17 cellular contexts compared by ENCODE assay signal in the genomic region with DNA sequence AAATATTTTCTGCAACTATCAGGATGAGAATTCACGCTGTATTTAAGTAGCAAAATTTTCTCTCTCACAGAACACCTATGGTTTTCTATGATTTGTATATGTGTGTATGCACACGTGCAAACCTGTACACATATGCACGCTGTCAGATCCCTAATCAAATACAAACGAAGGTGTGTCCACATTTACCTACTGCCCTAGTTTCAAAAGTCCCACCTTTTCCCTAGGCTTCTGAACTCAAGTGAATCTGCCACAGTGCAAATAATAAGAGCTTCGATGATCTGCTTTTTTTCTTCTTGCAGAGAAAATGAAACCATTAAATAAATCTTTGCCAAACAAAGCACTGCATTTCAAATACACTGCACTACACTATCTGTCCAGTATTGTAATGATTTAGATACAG. TPM values are rescaled to one million over a fixed set of nuclear protein-coding genes. Genes with fewer than 3 reads are reported as not detected.
A peak's percentile ranks its signal among the peaks of the same experiment; 100 is the strongest.
DNase-seq lines count a peak whose midpoint lies in the region; ATAC-seq, FAIRE-seq and TF ChIP-seq lines count a peak whose summit lies in the region.
"Had no signal": no experiment of that assay in that cellular context is flagged by ENCODE, and none has a peak within 500 bp of the region (broad histone marks: within the 10 kb centered on the region; RNA-seq: fewer than 3 reads in every experiment).

No MANE protein-coding gene starts in this region.

- no peak for ATAC-seq in stimulated activated naive CD8-positive, alpha-beta T cell treated with anti-CD3 and anti-CD28 coated beads, Interleukin-15, Interleukin-2, amounts not matched to agents 100 U/mL and 50 U/mL, for 24 hours
- ATAC-seq in activated CD8-positive, alpha-beta T cell treated with anti-CD3 and anti-CD28 coated beads for 36 hours = no peak
- ATAC-seq in HG03159 (IDR thresholded peaks at IDR 0.05; ENCODE audit: unreplicated experiment) = no peak
- no peak for ATAC-seq in HG03097 (IDR thresholded peaks at IDR 0.05; ENCODE audit: low FRiP score, unreplicated experiment)

- peaks cover 97% of the 10 kb centered on the region for H3K79me2 ChIP-seq in hepatocyte

- peak overlapping the region; percentile 25 for H3K4me3 Mint-ChIP-seq in stimulated activated naive CD8-positive, alpha-beta T cell treated with anti-CD3 and anti-CD28 coated beads, Interleukin-15, Interleukin-2, amounts not matched to agents 100 ng/mL and 50 ng/mL, for 24 hours
- H3K4me3 Mint-ChIP-seq in activated CD8-positive, alpha-beta T cell treated with anti-CD3 and anti-CD28 coated beads for 36 hours = peak overlapping the region; percentile 51
- H3K4me3 Mint-ChIP-seq: B cell had no signal

- peaks cover 99% of the 10 kb centered on the region for H3K4me1 Mint-ChIP-seq in stimulated activated naive CD8-positive, alpha-beta T cell treated with anti-CD3 and anti-CD28 coated beads, Interleukin-15, Interleukin-2, amounts not matched to agents 100 ng/mL and 50 ng/mL, for 24 hours (ENCODE audit: low read depth)
- H3K4me1 Mint-ChIP-seq in activated CD8-positive, alpha-beta T cell treated with anti-CD3 and anti-CD28 coated beads for 36 hours (ENCODE audit: low read depth) = peaks cover 92% of the 10 kb centered on the region

- H3K4me2 ChIP-seq in hepatocyte = peak overlapping the region; percentile 5
- H3K4me2 ChIP-seq: KMS-11 had no signal

- FAIRE-seq in H54 (lab: Jason Lieb, UNC) = no peak

- no peak for TF ChIP-seq POLR2A in H54 (IDR thresholded peaks at IDR 0.05; ENCODE audit: low read depth, low read length)

- H3K27ac Mint-ChIP-seq in stimulated activated naive CD8-positive, alpha-beta T cell treated with anti-CD3 and anti-CD28 coated beads, Interleukin-15, Interleukin-2, amounts not matched to agents 100 ng/mL and 50 ng/mL, for 24 hours = peak overlapping the region; percentile 2
- H3K27ac Mint-ChIP-seq in activated CD8-positive, alpha-beta T cell treated with anti-CD3 and anti-CD28 coated beads for 36 hours = peak overlapping the region; percentile 72
- H3K27ac Mint-ChIP-seq: B cell, progenitor cell of endocrine pancreas had no signal

- H2AFZ ChIP-seq in hepatocyte = no peak overlapping the region

- H3K36me3 ChIP-seq in hepatocyte (replicated peaks; ENCODE audit: insufficient read depth, low read depth) = no peaks in the 10 kb centered on the region
- H3K36me3 ChIP-seq: cardiac muscle cell had no signal

- CTCF ChIA-PET in activated CD8-positive, alpha-beta T cell treated with anti-CD3 and anti-CD28 coated beads for 36 hours (lab: Charles Lee) = interaction anchor here (0.9 to 1.2 kb wide), 2 partner anchors 32 to 246 kb away, joined by 3 read pairs; no protein-coding TSS in a partner anchor

- peaks cover 58% of the 10 kb centered on the region for H3K36me3 Mint-ChIP-seq in stimulated activated naive CD8-positive, alpha-beta T cell treated with anti-CD3 and anti-CD28 coated beads, Interleukin-15, Interleukin-2, amounts not matched to agents 100 ng/mL and 50 ng/mL, for 24 hours (ENCODE audit: low read depth)
- H3K36me3 Mint-ChIP-seq in activated CD8-positive, alpha-beta T cell treated with anti-CD3 and anti-CD28 coated beads for 36 hours (ENCODE audit: low read depth) = peaks cover 62% of the 10 kb centered on the region

- intact Hi-C loops in activated CD8-positive, alpha-beta T cell treated with anti-CD3 and anti-CD28 coated beads for 36 hours (cut with micrococcal nuclease) = no loop called here

- H3K9me3 ChIP-seq in hepatocyte (ENCODE audit: low read depth) = no peaks in the 10 kb centered on the region

- H4K20me1 ChIP-seq in hepatocyte (ENCODE audit: insufficient read depth, poor library complexity, severe bottlenecking) = peaks cover 20% of the 10 kb centered on the region

- no peaks in the 10 kb centered on the region for H3K27me3 Mint-ChIP-seq in stimulated activated naive CD8-positive, alpha-beta T cell treated with anti-CD3 and anti-CD28 coated beads, Interleukin-15, Interleukin-2, amounts not matched to agents 100 ng/mL and 50 ng/mL, for 24 hours
- H3K27me3 Mint-ChIP-seq in activated CD8-positive, alpha-beta T cell treated with anti-CD3 and anti-CD28 coated beads for 36 hours = no peaks in the 10 kb centered on the region
- H3K27me3 Mint-ChIP-seq: B cell had no signal

- no peaks in the 10 kb centered on the region for H3K9me3 Mint-ChIP-seq in stimulated activated naive CD8-positive, alpha-beta T cell treated with anti-CD3 and anti-CD28 coated beads, Interleukin-15, Interleukin-2, amounts not matched to agents 100 ng/mL and 50 ng/mL, for 24 hours
- H3K9me3 Mint-ChIP-seq in activated CD8-positive, alpha-beta T cell treated with anti-CD3 and anti-CD28 coated beads for 36 hours = peaks cover 5% of the 10 kb centered on the region

- H3K27me3 ChIP-seq in hepatocyte = no peaks in the 10 kb centered on the region
- H3K27me3 ChIP-seq: cardiac muscle cell had no signal

- H3K27ac ChIP-seq in hepatocyte = no peak overlapping the region
- H3K27ac ChIP-seq: cardiac muscle cell, KMS-11 had no signal

- no peaks in the 10 kb centered on the region for H3K9me2 ChIP-seq in hepatocyte (replicated peaks; ENCODE audit: insufficient read depth)

- WGBS in hepatocyte (ENCODE audit: low lambda C conversion rate, missing lambda C conversion rate) = 60% methylated on average over 5 of the region's 5 CpGs

- DNase-seq in stimulated activated naive CD8-positive, alpha-beta T cell treated with anti-CD3 and anti-CD28 coated beads, Interleukin-15, Interleukin-2, amounts not matched to agents 100 U/mL and 50 U/mL, for 24 hours = no peak
- DNase-seq in activated CD8-positive, alpha-beta T cell treated with anti-CD3 and anti-CD28 coated beads for 36 hours = no peak
- DNase-seq in hepatocyte (ENCODE audit: low spot score) (peak; percentile 22), H54 (ENCODE audit: insufficient read length, low spot score) (no peak)
- DNase-seq in activated effector memory CD4-positive, alpha-beta T cell treated with anti-CD3 and anti-CD28 coated beads, Interleukin-2, amount 50 U/mL, for 16 hours = no peak
- DNase-seq: activated naive CD4-positive, alpha-beta T cell; DMS79 treated with DMSO at 0.1 percent for 48 hours; hypothalamus; NCI-H226; stimulated activated CD4-positive, alpha-beta T cell treated with anti-CD3 and anti-CD28 coated beads, Interleukin-12 subunit alpha, Interleukin-12 subunit beta, amount 100 ng/mL, for 4 hours had no signal

- POLR2A ChIA-PET in activated CD8-positive, alpha-beta T cell treated with anti-CD3 and anti-CD28 coated beads for 36 hours (lab: Charles Lee) = interaction anchor here (0.9 to 2.2 kb wide), 6 partner anchors 8 to 36 kb away, joined by 3 to 6 read pairs (median 4); no protein-coding TSS in a partner anchor

- no peak for TF ChIP-seq CTCF in activated CD8-positive, alpha-beta T cell treated with anti-CD3 and anti-CD28 coated beads for 36 hours (IDR thresholded peaks at IDR 0.05)
- no peak for TF ChIP-seq CTCF in hepatocyte (IDR thresholded peaks at IDR 0.05; ENCODE audit: poor library complexity)

- peaks cover 10% of the 10 kb centered on the region for H3K4me1 ChIP-seq in hepatocyte (ENCODE audit: insufficient read depth)

- H3K4me3 ChIP-seq in hepatocyte = no peak overlapping the region
- H3K4me3 ChIP-seq: cardiac muscle cell had no signal

RNA-seq across cellular contexts. Expression of a gene that starts 6.5 kb away (rescaled TPM):
- 10 to 100 TPM; 31.8 to 38.1 TPM for total RNA-seq in activated CD8-positive, alpha-beta T cell treated with anti-CD3 and anti-CD28 coated beads for 36 hours
- 9.4 TPM in 2 replicates for total RNA-seq in hepatocyte
- 3.3 and 3.9 TPM in 2 replicates for polyA plus RNA-seq in hepatocyte
